ENCODE assay signal across 29 cellular contexts in genomic region chr17:17856386-17856785, GRCh38. TPM values are rescaled to one million over a fixed set of nuclear protein-coding genes. Genes with fewer than 3 reads are reported as not detected.
DNase-seq lines count a peak whose midpoint lies in the region; ATAC-seq and TF ChIP-seq lines count a peak whose summit lies in the region.
"Had no signal": no experiment of that assay in that cellular context is flagged by ENCODE, and none has a peak within 500 bp of the region (broad histone marks: within the 10 kb centered on the region; RNA-seq: fewer than 3 reads in every experiment).

No MANE protein-coding gene starts in this region.

- peaks cover 7% of the 10 kb centered on the region for H3K36me3 ChIP-seq in left ventricle myocardium inferior
- H3K36me3 ChIP-seq in neuronal stem cell (replicated peaks in 1 of 2; ENCODE audit: control insufficient read depth in 2 of 2, insufficient read depth in 2 of 2, low read length in 2 of 2) = no peaks in the 10 kb centered on the region
- no peaks in the 10 kb centered on the region for H3K36me3 ChIP-seq in aorta (ENCODE audit: control insufficient read depth in 1 of 2, insufficient read depth in 2 of 2, low read length in 1 of 2)
- H3K36me3 ChIP-seq: pancreas had no signal

- no peak overlapping the region for H2BK12ac ChIP-seq in neuronal stem cell (ENCODE audit: low read length)
- no peak overlapping the region for H2BK12ac ChIP-seq in H9 (ENCODE audit: insufficient read length, low read depth, low read length)

- no peaks in the 10 kb centered on the region for H3K79me2 ChIP-seq in H9 (ENCODE audit: insufficient read depth, low read length)

- H3K79me1 ChIP-seq in neuronal stem cell (ENCODE audit: low read depth, low read length) (no peaks in the 10 kb centered on the region), H9 (ENCODE audit: insufficient read depth, low read depth, low read length, poor library complexity, severe bottlenecking) (no peaks in the 10 kb centered on the region)

- H3K27ac ChIP-seq in left ventricle myocardium inferior (replicated peaks) = peak overlapping the region; percentile 30
- H3K27ac ChIP-seq in neuronal stem cell (replicated peaks; ENCODE audit: low read length) = no peak overlapping the region
- no peak overlapping the region for H3K27ac ChIP-seq in aorta (ENCODE audit: low read depth in 1 of 2, low read length in 2 of 2)
- H3K27ac ChIP-seq in H9 (ENCODE audit: insufficient read length, low read depth, low read length) = no peak overlapping the region
- H3K27ac ChIP-seq: gastrocnemius medialis had no signal

- no peak overlapping the region for H2BK20ac ChIP-seq in H9 (ENCODE audit: low read depth, low read length, poor library complexity, severe bottlenecking)

- H3K4me2 ChIP-seq in neuronal stem cell (ENCODE audit: insufficient read depth, low read length, poor library complexity, severe bottlenecking) (no peak overlapping the region), H9 (ENCODE audit: insufficient read depth, insufficient read length, low read length) (no peak overlapping the region)
- H3K4me2 ChIP-seq: GM23338, smooth muscle cell had no signal

- H3K9me3 ChIP-seq in left ventricle myocardium inferior (replicated peaks) = no peaks in the 10 kb centered on the region
- no peaks in the 10 kb centered on the region for H3K9me3 ChIP-seq in neuronal stem cell (replicated peaks in 1 of 2; ENCODE audit: control insufficient read depth in 2 of 2, insufficient read depth in 1 of 2, low read depth in 1 of 2, low read length in 2 of 2)
- H3K9me3 ChIP-seq in aorta (ENCODE audit: control insufficient read depth, low read length) = no peaks in the 10 kb centered on the region
- no peaks in the 10 kb centered on the region for H3K9me3 ChIP-seq in H9 (ENCODE audit: control insufficient read depth, low read depth, low read length)
- H3K9me3 ChIP-seq: gastrocnemius medialis, mucosa of descending colon, pancreas, testis had no signal

- H3T11ph ChIP-seq in H9 (ENCODE audit: low read length) = no peak overlapping the region

- no peaks in the 10 kb centered on the region; the same call in 1 of the 2 replicates for H3K27me3 Mint-ChIP-seq in H9 (ENCODE audit: low read depth)
- H3K27me3 Mint-ChIP-seq: T-helper 17 cell had no signal

- intact Hi-C loops in left ventricle myocardium inferior (cut with micrococcal nuclease) (no loop called here), cardiac septum (cut with DNase I) (no loop called here), aorta (cut with DNase I) (no loop called here)

- peaks cover 16 to 24% of the 10 kb centered on the region in 2 experiments for H3K4me1 Mint-ChIP-seq in H9

- H3K9ac ChIP-seq in neuronal stem cell (ENCODE audit: low read depth, low read length, poor library complexity) = no peak overlapping the region
- no peak overlapping the region for H3K9ac ChIP-seq in H9 (ENCODE audit: extremely low read depth, insufficient read length, low read length)

- ATAC-seq in aorta (ENCODE audit: low FRiP score) = peak; percentile 22
- ATAC-seq: activated naive CD4-positive, alpha-beta T cell treated with anti-CD3 and anti-CD28 coated beads, Interleukin-2, amount 50 U/mL, for 72 hours; CD8-positive, alpha-beta T cell; gastrocnemius medialis; GM23338; mucosa of descending colon; Right ventricle myocardium inferior; T-helper 17 cell had no signal

- no peak overlapping the region for H3K4me3 Mint-ChIP-seq in H9
- H3K4me3 Mint-ChIP-seq: CD8-positive, alpha-beta T cell; GM23338; nephron progenitor cell; T-helper 17 cell had no signal

- no peaks in the 10 kb centered on the region for H3K36me3 Mint-ChIP-seq in H9 (ENCODE audit: insufficient read depth in 1 of 3, low read depth in 3 of 3)

- no peak overlapping the region for H3K27ac Mint-ChIP-seq in H9
- H3K27ac Mint-ChIP-seq: activated naive CD4-positive, alpha-beta T cell treated with anti-CD3 and anti-CD28 coated beads, Interleukin-2, amount 50 U/mL, for 72 hours; GM23338; nephron progenitor cell had no signal

- H4K91ac ChIP-seq in neuronal stem cell (ENCODE audit: low read depth, low read length, poor library complexity) = no peak overlapping the region
- H4K91ac ChIP-seq in H9 (ENCODE audit: insufficient read length, low read depth, low read length) = no peak overlapping the region

- H3K23me2 ChIP-seq in H9 (ENCODE audit: insufficient read length, low read depth, low read length, poor library complexity, severe bottlenecking) = no peaks in the 10 kb centered on the region

- H2BK120ac ChIP-seq in neuronal stem cell (ENCODE audit: low read depth, low read length) (no peak overlapping the region), H9 (ENCODE audit: low read depth, low read length, poor library complexity, severe bottlenecking) (no peak overlapping the region)

- no peaks in the 10 kb centered on the region for H3K9me3 Mint-ChIP-seq in H9
- H3K9me3 Mint-ChIP-seq: activated naive CD4-positive, alpha-beta T cell treated with anti-CD3 and anti-CD28 coated beads, Interleukin-2, amount 50 U/mL, for 72 hours; CD8-positive, alpha-beta T cell; GM23338; nephron progenitor cell had no signal

- no peak for DNase-seq in left ventricle myocardium inferior
- DNase-seq in cardiac septum (ENCODE audit: low spot score) = no peak
- peak; percentile 27 for DNase-seq in choroid plexus epithelial cell (ENCODE audit: low read depth)
- DNase-seq in neuronal stem cell (ENCODE audit: low spot score) = no peak
- DNase-seq in aorta = no peak
- DNase-seq in H9 = no peak
- no peak for DNase-seq in NCI-H446 treated with DMSO at 0.1 percent for 48 hours (lab: John Stamatoyannopoulos, UW)
- no peak for DNase-seq in anterior cingulate cortex (lab: John Stamatoyannopoulos, UW)
- DNase-seq: activated CD4-positive, CD25-positive, alpha-beta regulatory T cell treated with anti-CD3 and anti-CD28 coated beads, Interleukin-2, amount 50 U/mL, for 72 hours; AML-193; CD8-positive, alpha-beta T cell; cerebellar nuclear complex; gastrocnemius medialis; Kasumi-1; mucosa of descending colon; NCI-H1417; NCI-H2029; NCI-H526; nephron progenitor cell; pancreas; retina; stimulated activated naive CD4-positive, alpha-beta T cell treated with Interleukin-2 at 50 U/mL for 16 hours; T-helper 17 cell had no signal

- H3K4ac ChIP-seq in neuronal stem cell (ENCODE audit: low read length) = no peak overlapping the region
- no peak overlapping the region for H3K4ac ChIP-seq in H9 (ENCODE audit: low read depth, low read length)

- H2AFZ ChIP-seq in neuronal stem cell (ENCODE audit: low read length) (no peak overlapping the region), H9 (ENCODE audit: low read length) (no peak overlapping the region)
- H2AFZ ChIP-seq: GM23338 had no signal

- H3K18ac ChIP-seq in neuronal stem cell (ENCODE audit: low read length) (peak overlapping the region; percentile 79), H9 (ENCODE audit: insufficient read length, low read depth, low read length) (no peak overlapping the region)

- no CpG with 5 or more reads among the region's 2 CpGs for WGBS in neuronal stem cell (ENCODE audit: extremely low coverage in 2 of 2, insufficient read length in 2 of 2, insufficient replicate concordance in 1 of 2), 2 donors
- 53 to 64% methylated on average over 2 of the region's 2 CpGs for WGBS in aorta, 2 donors
- WGBS in H9 (ENCODE audit: extremely low coverage, insufficient read length, low lambda C conversion rate) = no CpG with 5 or more reads among the region's 2 CpGs

- H2BK5ac ChIP-seq in neuronal stem cell (ENCODE audit: low read length) = no peak overlapping the region
- H2BK5ac ChIP-seq in H9 (ENCODE audit: insufficient read length, low read length) = no peak overlapping the region

- H4K8ac ChIP-seq in neuronal stem cell (ENCODE audit: low read depth, low read length) (no peak overlapping the region), H9 (replicated peaks; ENCODE audit: insufficient read length, low read depth, low read length) (no peak overlapping the region)

- no peak overlapping the region for H3K56ac ChIP-seq in H9 (ENCODE audit: insufficient read length, low read depth, low read length)

- peaks cover 61% of the 10 kb centered on the region for H3K4me1 ChIP-seq in left ventricle myocardium inferior
- H3K4me1 ChIP-seq in neuronal stem cell (ENCODE audit: control insufficient read depth in 2 of 2, insufficient read depth in 1 of 2, low read depth in 1 of 2, low read length in 2 of 2) = peaks cover 11 to 21% of the 10 kb centered on the region in 2 donors
- H3K4me1 ChIP-seq in aorta (ENCODE audit: control insufficient read depth in 1 of 2, insufficient read depth in 2 of 2, low read length in 2 of 2) = peaks cover 0 to 3% of the 10 kb centered on the region in 2 donors
- H3K4me1 ChIP-seq in H9 (ENCODE audit: insufficient read depth, low read length) = no peaks in the 10 kb centered on the region

- H2AK5ac ChIP-seq in neuronal stem cell (ENCODE audit: low read depth, low read length) = peak overlapping the region; percentile 71
- no peak overlapping the region for H2AK5ac ChIP-seq in H9 (ENCODE audit: insufficient read length, low read length)

- H4K5ac ChIP-seq in H9 (ENCODE audit: insufficient read length, low read depth, low read length) = no peak overlapping the region

- H3K14ac ChIP-seq in neuronal stem cell (ENCODE audit: low read length) = peak overlapping the region; percentile 91
- H3K14ac ChIP-seq in H9 (ENCODE audit: insufficient read depth, low read length) = no peak overlapping the region

- peak overlapping the region; percentile 56 for H3K23ac ChIP-seq in neuronal stem cell (ENCODE audit: low read depth, low read length, poor library complexity)
- no peak overlapping the region for H3K23ac ChIP-seq in H9 (ENCODE audit: insufficient read length, low read depth, low read length)

- no peak overlapping the region for H2BK15ac ChIP-seq in neuronal stem cell (ENCODE audit: low read length)
- H2BK15ac ChIP-seq in H9 (ENCODE audit: low read depth, low read length) = no peak overlapping the region

- TF ChIP-seq CTCF in left ventricle myocardium inferior (IDR thresholded peaks at IDR 0.05; ENCODE audit: borderline replicate concordance) (no peak), choroid plexus epithelial cell (conservative IDR thresholded peaks at IDR 0.05; ENCODE audit: low read depth, low read length) (no peak), H9 (conservative IDR thresholded peaks at IDR 0.05) (no peak)

- H3K4me3 ChIP-seq in left ventricle myocardium inferior = no peak overlapping the region
- H3K4me3 ChIP-seq in choroid plexus epithelial cell (ENCODE audit: low read depth, low read length) = no peak overlapping the region
- no peak overlapping the region for H3K4me3 ChIP-seq in neuronal stem cell (ENCODE audit: low read length in 2 of 2)
- H3K4me3 ChIP-seq in aorta (ENCODE audit: low read length in 2 of 2) = no peak overlapping the region
- H3K4me3 ChIP-seq: gastrocnemius medialis, GM23338, lung, mucosa of descending colon, pancreas, smooth muscle cell, testis had no signal

- no peaks in the 10 kb centered on the region for H3K27me3 ChIP-seq in left ventricle myocardium inferior (ENCODE audit: low read depth)
- no peaks in the 10 kb centered on the region for H3K27me3 ChIP-seq in neuronal stem cell (ENCODE audit: control insufficient read depth in 3 of 3, insufficient read depth in 3 of 3, low read depth in 1 of 3, low read length in 3 of 3)
- H3K27me3 ChIP-seq in aorta (ENCODE audit: control insufficient read depth in 1 of 2, insufficient read depth in 2 of 2, low read length in 1 of 2) = no peaks in the 10 kb centered on the region
- H3K27me3 ChIP-seq in H9 (ENCODE audit: insufficient read depth, low read length) = no peaks in the 10 kb centered on the region
- H3K27me3 ChIP-seq: gastrocnemius medialis, pancreas, testis had no signal

- H4K20me1 ChIP-seq in H9 (ENCODE audit: control insufficient read depth, insufficient read depth, insufficient read length) = no peaks in the 10 kb centered on the region

RNA-seq across cellular contexts. Expression of gene SREBF1, which starts 19.6 kb away (rescaled TPM):
- total RNA-seq in left ventricle myocardium inferior (10.2 TPM), cardiac septum (17.1 TPM), aorta (100 to 1,000 TPM in 1 of 2 donors, 10 to 100 TPM in 1; 23.6 to 103 TPM), H9 (2021) (76.2 and 81.9 TPM in 2 replicates)
- polyA plus RNA-seq in neuronal stem cell (2013, experiment 1 of 2) = 57.8 TPM
- polyA plus RNA-seq in neuronal stem cell (2013, experiment 2 of 2) = 61.7 TPM
- 10 to 100 TPM; 24.0 to 24.7 TPM for polyA plus RNA-seq in aorta
